Comparison of ENCODE assay signal across 24 cellular contexts in the genomic region with DNA sequence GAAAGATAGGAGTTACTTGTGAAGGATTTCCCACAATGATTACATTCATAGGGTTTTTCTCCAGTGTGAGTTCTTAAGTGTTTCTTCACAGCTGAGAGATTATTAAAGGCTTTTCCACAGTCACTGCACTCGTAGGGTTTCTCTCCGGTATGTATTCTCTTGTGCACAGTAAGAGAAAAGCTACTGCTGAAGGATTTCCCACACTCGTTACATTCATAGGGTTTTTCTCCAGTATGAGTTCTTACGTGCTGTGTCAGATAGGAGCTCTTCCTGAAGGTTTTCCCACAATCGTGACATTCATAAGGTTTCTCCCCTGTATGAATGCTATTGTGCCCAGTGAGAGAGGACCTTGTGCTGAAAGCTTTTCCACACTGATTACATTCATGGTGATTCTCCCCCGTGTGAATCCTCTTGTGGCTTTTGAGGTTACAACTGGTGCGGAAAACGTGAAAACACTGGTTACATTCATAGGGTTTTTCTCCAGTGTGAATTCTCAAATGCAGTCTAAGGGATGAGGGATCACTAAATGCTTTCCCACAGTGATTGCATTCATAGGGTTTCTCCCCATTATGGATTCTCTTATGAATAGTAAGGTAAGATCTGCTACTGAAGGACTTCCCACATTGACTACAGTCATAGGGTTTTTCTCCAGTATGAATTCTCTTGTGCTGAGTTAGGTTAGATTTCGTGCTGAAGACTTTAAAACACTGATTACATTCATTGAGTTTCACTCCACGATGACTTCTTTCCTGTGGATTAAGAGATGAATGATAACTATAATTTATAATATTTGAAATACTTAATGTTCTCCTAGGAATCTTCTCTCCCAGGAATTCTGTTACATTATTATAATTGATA. TPM values are rescaled to one million over a fixed set of nuclear protein-coding genes. Genes with fewer than 3 reads are reported as not detected.
DNase-seq lines count a peak whose midpoint lies in the region; ATAC-seq, FAIRE-seq and TF ChIP-seq lines count a peak whose summit lies in the region.
"Had no signal": no experiment of that assay in that cellular context is flagged by ENCODE, and none has a peak within 500 bp of the region (broad histone marks: within the 10 kb centered on the region; RNA-seq: fewer than 3 reads in every experiment).

No MANE protein-coding gene starts in this region.

- WGBS in HepG2 (ENCODE audit: low lambda C conversion rate) = 71% methylated on average over 10 of the region's 10 CpGs
- 96% methylated on average over 8 of the region's 10 CpGs for WGBS in right lobe of liver (ENCODE audit: insufficient coverage, low coverage, low lambda C conversion rate, missing lambda C conversion rate)

- H3K4me3 Mint-ChIP-seq in T-helper 17 cell = no peak overlapping the region
- H3K4me3 Mint-ChIP-seq: activated B cell treated with CpG ODN at 0.5 μM for 24 hours, natural killer cell had no signal

- no peaks in the 10 kb centered on the region for H3K9me2 ChIP-seq in SU-DHL-6 (replicated peaks; ENCODE audit: insufficient read depth, low read length)

- TF ChIP-seq POLR2A in HepG2 (IDR thresholded peaks at IDR 0.05; ENCODE audit: insufficient read depth in 1 of 2, low read depth in 2 of 2, low read length in 2 of 2) (no peak), right lobe of liver (IDR thresholded peaks at IDR 0.05) (no peak)

- H3K27me3 Mint-ChIP-seq in T-helper 17 cell = no peaks in the 10 kb centered on the region
- H3K27me3 Mint-ChIP-seq: activated B cell treated with CpG ODN at 0.5 μM for 24 hours had no signal

- in situ Hi-C loops in HepG2 (cut with HindIII; ENCODE audit: extremely low pct_ligation_motif_present, low pct_unique_long_range_greater_than_20kb) = no loop called here

- intact Hi-C loops in HepG2 (cut with micrococcal nuclease; ENCODE audit: unreplicated experiment) = no loop called here
- intact Hi-C loops in right lobe of liver (cut with DNase I) = no loop called here

- no peaks in the 10 kb centered on the region for H3K4me1 ChIP-seq in HepG2 (ENCODE audit: insufficient read depth, low read length)
- no peaks in the 10 kb centered on the region for H3K4me1 ChIP-seq in right lobe of liver
- H3K4me1 ChIP-seq: stomach, uterus had no signal

- H3K9ac ChIP-seq in HepG2 (ENCODE audit: insufficient read depth, low read depth, low read length) (no peak overlapping the region), SU-DHL-6 (ENCODE audit: low read length) (no peak overlapping the region)

- H3K36me3 ChIP-seq in HepG2 (replicated peaks in 1 of 2; ENCODE audit: control insufficient read depth in 1 of 2, insufficient read depth in 2 of 2, low read length in 2 of 2) (peaks cover 5 to 22% of the 10 kb centered on the region in 2 experiments; a peak in 4 of 5 replicates), right lobe of liver (peaks cover 0 to 68% (median 27%) of the 10 kb centered on the region in 4 donors), SU-DHL-6 (ENCODE audit: low read length) (no peaks in the 10 kb centered on the region)
- H3K36me3 ChIP-seq: uterus had no signal

- H2AFZ ChIP-seq in HepG2 (ENCODE audit: low read length) (no peak overlapping the region), SU-DHL-6 (ENCODE audit: low read depth, low read length, severe bottlenecking) (no peak overlapping the region)

- POLR2A ChIA-PET in HepG2 (lab: Yijun Ruan, JAX) = no interaction called here

- TF ChIP-seq RAD21 in HepG2 (CRISPR knock-in tag; IDR thresholded peaks at IDR 0.05) = no peak

- no peaks in the 10 kb centered on the region for H3K4me1 Mint-ChIP-seq in T-helper 17 cell
- H3K4me1 Mint-ChIP-seq: activated B cell treated with CpG ODN at 0.5 μM for 24 hours, natural killer cell had no signal

- H3K79me2 ChIP-seq in HepG2 (ENCODE audit: insufficient read depth, low read length) (no peaks in the 10 kb centered on the region), SU-DHL-6 (ENCODE audit: insufficient read depth, low read length) (no peaks in the 10 kb centered on the region)

- no peaks in the 10 kb centered on the region for H3F3A ChIP-seq in SU-DHL-6 (ENCODE audit: insufficient read depth)

- H3K4me3 ChIP-seq in HepG2 (replicated peaks in 1 of 3; ENCODE audit: insufficient read depth in 1 of 3, low read depth in 2 of 3, low read length in 3 of 3) (no peak overlapping the region), right lobe of liver (no peak overlapping the region), SU-DHL-6 (ENCODE audit: insufficient read depth, low read length, poor library complexity, severe bottlenecking) (peak overlapping the region; percentile 20), fibroblast of mammary gland (ENCODE audit: control insufficient read depth, low read depth, low read length) (no peak overlapping the region)
- H3K4me3 ChIP-seq: stomach, uterus had no signal

- FAIRE-seq in HepG2 (lab: Jason Lieb, UNC) = no peak
- FAIRE-seq: GM18507, GM19239 had no signal

- TF ChIP-seq CTCF in HepG2 (CRISPR knock-in tag; IDR thresholded peaks at IDR 0.05) = no peak
- TF ChIP-seq CTCF in right lobe of liver (IDR thresholded peaks at IDR 0.05) = no peak
- TF ChIP-seq CTCF in SU-DHL-6 (IDR thresholded peaks at IDR 0.05; ENCODE audit: insufficient read depth, low read length, poor library complexity, severe bottlenecking) = no peak
- no peak for TF ChIP-seq CTCF in fibroblast of mammary gland (conservative IDR thresholded peaks at IDR 0.05; ENCODE audit: control insufficient read depth, insufficient read depth, low read depth, low read length)

- TF ChIP-seq EP300 in HepG2 (IDR thresholded peaks at IDR 0.05; ENCODE audit: low read depth in 2 of 2, low read length in 2 of 2) (no peak), HepG2 (CRISPR knock-in tag; IDR thresholded peaks at IDR 0.05; ENCODE audit: borderline replicate concordance) (no peak)

- H3K9me3 ChIP-seq in HepG2 (ENCODE audit: low read length) = peaks cover 99% of the 10 kb centered on the region
- H3K9me3 ChIP-seq in right lobe of liver = peaks cover 7 to 76% (median 50%) of the 10 kb centered on the region in 4 donors
- H3K9me3 ChIP-seq in SU-DHL-6 (ENCODE audit: insufficient read depth, low read length) = peaks cover 41% of the 10 kb centered on the region
- peaks cover 58% of the 10 kb centered on the region for H3K9me3 ChIP-seq in T-helper 17 cell (ENCODE audit: control insufficient read depth, low read length, poor library complexity, severe bottlenecking)

- H3K27ac Mint-ChIP-seq in T-helper 17 cell = no peak overlapping the region
- H3K27ac Mint-ChIP-seq: activated B cell treated with CpG ODN at 0.5 μM for 24 hours, natural killer cell had no signal

- H3K4me2 ChIP-seq in HepG2 (ENCODE audit: low read depth, low read length) (no peak overlapping the region), SU-DHL-6 (ENCODE audit: low read depth, low read length, poor library complexity, severe bottlenecking) (no peak overlapping the region)

- H3K27me3 ChIP-seq in HepG2 (ENCODE audit: control insufficient read depth in 1 of 2, insufficient read depth in 2 of 2, low read length in 2 of 2) (no peaks in the 10 kb centered on the region), right lobe of liver (no peaks in the 10 kb centered on the region), SU-DHL-6 (ENCODE audit: low read length) (no peaks in the 10 kb centered on the region)
- H3K27me3 ChIP-seq: stomach, uterus had no signal

- H3K36me3 Mint-ChIP-seq in T-helper 17 cell (ENCODE audit: low read depth) = peaks cover 14% of the 10 kb centered on the region

- H3K27ac ChIP-seq in HepG2 (ENCODE audit: extremely low read length, insufficient read depth, low read length) = no peak overlapping the region
- no peak overlapping the region for H3K27ac ChIP-seq in right lobe of liver
- no peak overlapping the region for H3K27ac ChIP-seq in SU-DHL-6 (ENCODE audit: low read depth, low read length)
- H3K27ac ChIP-seq: HL-60, stomach, uterus had no signal

- DNase-seq in HepG2 (ENCODE audit: low spot score) (no peak), right lobe of liver (no peak), fibroblast of mammary gland (ENCODE audit: low read depth) (peak; percentile 30), foreskin melanocyte (no peak), NCI-H146 treated with DMSO at 0.1 percent for 48 hours (lab: John Stamatoyannopoulos, UW; ENCODE audit: unreplicated experiment) (no peak), T-helper 17 cell (no peak)
- no peak for DNase-seq in activated CD4-positive, alpha-beta T cell treated with anti-CD3 and anti-CD28 coated beads, Interleukin-2, amount 50 U/mL, for 1 hour
- DNase-seq: activated B cell treated with CpG ODN at 0.5 μM for 24 hours; activated CD8-positive, alpha-beta memory T cell treated with anti-CD3 and anti-CD28 coated beads for 24 hours; activated effector memory CD4-positive, alpha-beta T cell treated with Interleukin-2 at 50 U/mL for 16 hours; Calu3; cortex of kidney; hypothalamus; natural killer cell; NCI-H187 treated with DMSO at 0.1 percent for 48 hours; NCI-H526 treated with DMSO at 0.1 percent for 48 hours; RPMI8226; stomach; uterus had no signal

- ATAC-seq in HepG2 = no peak
- ATAC-seq in right lobe of liver = no peak
- ATAC-seq in T-helper 17 cell = no peak
- ATAC-seq: natural killer cell had no signal

- CTCF ChIA-PET in HepG2 (lab: Yijun Ruan, JAX; ENCODE audit: low intra/inter-chr PET ratio, low total read pairs) = no interaction called here

- H4K20me1 ChIP-seq in HepG2 (ENCODE audit: insufficient read depth, low read length) (no peaks in the 10 kb centered on the region), SU-DHL-6 (ENCODE audit: low read depth, low read length) (no peaks in the 10 kb centered on the region)

- BruUV-seq in HepG2 (replicated peaks; lab: Mats Ljungman, UMichigan) = TSS peak; percentile 47

RNA-seq across cellular contexts. Expression of a gene that starts 20.6 kb away (rescaled TPM):
- total RNA-seq in HepG2 (2016; rRNA removed; fragmentation: Illumina TruSeq; extraction: Trizol) = 7.9 and 9.5 TPM in 2 replicates
- total RNA-seq in HepG2 (2016; cell fraction: cytosol; rRNA removed; fragmentation: Illumina TruSeq; extraction: Trizol; ENCODE audit: low read depth) = 1.0 and 1.3 TPM in 2 replicates
- 7.8 and 8.5 TPM in 2 replicates for total RNA-seq in HepG2 (2016; cell fraction: insoluble cytoplasmic fraction; rRNA removed; fragmentation: Illumina TruSeq; extraction: Trizol)
- total RNA-seq in HepG2 (2016; cell fraction: membrane; rRNA removed; fragmentation: Illumina TruSeq; extraction: Trizol) = 4.8 and 7.5 TPM in 2 replicates
- 13.5 and 14.2 TPM in 2 replicates for total RNA-seq in HepG2 (2016; cell fraction: nucleus; rRNA removed; fragmentation: Illumina TruSeq; extraction: Trizol)
- polyA plus RNA-seq in HepG2 (2011; rRNA removed) = 10.8 and 13.0 TPM in 2 replicates
- 3.4 and 5.0 TPM in 2 replicates for polyA plus RNA-seq in HepG2 (2011; cell fraction: cytosol; rRNA removed)
- 34.6 and 41.1 TPM in 2 replicates for polyA plus RNA-seq in HepG2 (2011; cell fraction: nucleus; rRNA removed)
- 7.0 and 7.2 TPM in 2 replicates for polyA plus RNA-seq in HepG2 (2012)
- 0.59 TPM in 2 replicates for polyA plus RNA-seq in HepG2 (2016; cell fraction: cytosol; fragmentation: Illumina TruSeq; extraction: Trizol; ENCODE audit: low read depth)
- 4.1 and 6.3 TPM in 2 replicates for polyA plus RNA-seq in HepG2 (2016; cell fraction: insoluble cytoplasmic fraction; fragmentation: Illumina TruSeq; extraction: Trizol; ENCODE audit: low read depth)
- 1.9 and 2.3 TPM in 2 replicates for polyA plus RNA-seq in HepG2 (2016; cell fraction: membrane; fragmentation: Illumina TruSeq; extraction: Trizol; ENCODE audit: low read depth)
- 21.3 and 25.8 TPM in 2 replicates for polyA plus RNA-seq in HepG2 (2016; cell fraction: nucleus; fragmentation: Illumina TruSeq; extraction: Trizol; ENCODE audit: insufficient read depth, low read depth)
- 17.5 and 18.8 TPM in 2 replicates for polyA minus RNA-seq in HepG2 (2011; rRNA and poly(A)+ RNA removed; ENCODE audit: low replicate concordance)
- polyA minus RNA-seq in HepG2 (2011; cell fraction: cytosol; rRNA and poly(A)+ RNA removed) = 5.1 and 8.2 TPM in 2 replicates
- polyA minus RNA-seq in HepG2 (2011; cell fraction: nucleus; rRNA and poly(A)+ RNA removed) = 25.2 and 35.7 TPM in 2 replicates
- 10 to 100 TPM in 3 of 6 experiments, 1 to 10 TPM in 3; 6.9 to 15.9 (median 9.9) TPM for total RNA-seq in right lobe of liver
- 10 to 100 TPM; 22.1 to 27.0 TPM for total RNA-seq in T-helper 17 cell

RNA-seq across cellular contexts. Expression of a gene that starts 20.6 kb away (rescaled TPM):
- total RNA-seq in HepG2 (2016; rRNA removed; fragmentation: Illumina TruSeq; extraction: Trizol) = not detected in 2 replicates
- total RNA-seq in HepG2 (2016; cell fraction: cytosol; rRNA removed; fragmentation: Illumina TruSeq; extraction: Trizol; ENCODE audit: low read depth) = not detected in 2 replicates
- not detected in 2 replicates for total RNA-seq in HepG2 (2016; cell fraction: insoluble cytoplasmic fraction; rRNA removed; fragmentation: Illumina TruSeq; extraction: Trizol)
- not detected in 2 replicates for total RNA-seq in HepG2 (2016; cell fraction: membrane; rRNA removed; fragmentation: Illumina TruSeq; extraction: Trizol)
- total RNA-seq in HepG2 (2016; cell fraction: nucleus; rRNA removed; fragmentation: Illumina TruSeq; extraction: Trizol) = not detected in 2 replicates
- not detected in 2 replicates for polyA plus RNA-seq in HepG2 (2011; rRNA removed)
- not detected in 2 replicates for polyA plus RNA-seq in HepG2 (2011; cell fraction: cytosol; rRNA removed)
- not detected in 2 replicates for polyA plus RNA-seq in HepG2 (2011; cell fraction: nucleus; rRNA removed)
- not detected in 2 replicates for polyA plus RNA-seq in HepG2 (2012)
- polyA plus RNA-seq in HepG2 (2016; cell fraction: cytosol; fragmentation: Illumina TruSeq; extraction: Trizol; ENCODE audit: low read depth) = not detected in 2 replicates
- not detected in 2 replicates for polyA plus RNA-seq in HepG2 (2016; cell fraction: insoluble cytoplasmic fraction; fragmentation: Illumina TruSeq; extraction: Trizol; ENCODE audit: low read depth)
- not detected in 2 replicates for polyA plus RNA-seq in HepG2 (2016; cell fraction: membrane; fragmentation: Illumina TruSeq; extraction: Trizol; ENCODE audit: low read depth)
- not detected in 2 replicates for polyA plus RNA-seq in HepG2 (2016; cell fraction: nucleus; fragmentation: Illumina TruSeq; extraction: Trizol; ENCODE audit: insufficient read depth, low read depth)
- not detected in 2 replicates for polyA minus RNA-seq in HepG2 (2011; rRNA and poly(A)+ RNA removed; ENCODE audit: low replicate concordance)
- not detected in 2 replicates for polyA minus RNA-seq in HepG2 (2011; cell fraction: cytosol; rRNA and poly(A)+ RNA removed)
- not detected in 2 replicates for polyA minus RNA-seq in HepG2 (2011; cell fraction: nucleus; rRNA and poly(A)+ RNA removed)
- total RNA-seq in right lobe of liver = not detected
- not detected for total RNA-seq in T-helper 17 cell
- total RNA-seq: activated B cell treated with CpG ODN at 0.5 μM for 24 hours, Calu3, natural killer cell, stomach, uterus had no signal
- polyA plus RNA-seq: esophagus, stomach had no signal
